ENCODE assay signal across 8 cellular contexts in the genomic region with DNA sequence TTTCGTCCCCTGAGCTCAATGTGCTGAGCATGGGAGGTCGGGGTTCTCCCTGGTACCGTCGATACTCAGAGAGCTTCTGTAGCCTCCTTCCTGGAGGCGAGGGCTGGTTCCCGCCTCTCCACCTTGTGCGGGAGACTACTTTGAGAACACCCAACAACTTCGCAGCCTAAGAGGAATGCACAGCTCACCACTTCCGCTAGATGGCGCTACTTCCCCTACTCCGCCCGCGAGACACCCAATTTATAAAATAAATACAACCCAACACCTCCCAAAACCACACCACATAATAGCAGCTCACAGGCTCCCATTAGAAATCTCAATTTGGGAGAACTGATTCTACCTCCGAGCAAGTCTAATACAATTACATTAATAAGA. TPM values are rescaled to one million over a fixed set of nuclear protein-coding genes. Genes with fewer than 3 reads are reported as not detected.
DNase-seq lines count a peak whose midpoint lies in the region; ATAC-seq, FAIRE-seq and TF ChIP-seq lines count a peak whose summit lies in the region.

No MANE protein-coding gene starts in this region.

- ATAC-seq in HG03095 (IDR thresholded peaks at IDR 0.05; ENCODE audit: unreplicated experiment) (peak; percentile 53), GM21786 (IDR thresholded peaks at IDR 0.05; ENCODE audit: unreplicated experiment) (no peak)

- FAIRE-seq in GM12891 (lab: Jason Lieb, UNC), result peak; percentile 95

- TF ChIP-seq POLR2A in GM12891 (IDR thresholded peaks at IDR 0.05; ENCODE audit: low read depth, low read length), result no peak

- DNase-seq in GM12891 (ENCODE audit: insufficient read length, low spot score) (peak; percentile 52), NCI-H526 (lab: John Stamatoyannopoulos, UW) (peak; percentile 58 to 84), epidermal melanocyte (ENCODE audit: insufficient read length, low spot score) (peak; percentile 64), midbrain (lab: John Stamatoyannopoulos, UW) (peak; percentile 84)
- DNase-seq in activated CD8-positive, alpha-beta memory T cell treated with anti-CD3 and anti-CD28 coated beads for 48 hours (ENCODE audit: low read depth in 2 of 3, low spot score in 2 of 3), result peak; percentile 23 to 46 (median 43)
- DNase-seq in stimulated activated CD8-positive, alpha-beta memory T cell treated with anti-CD3 and anti-CD28 coated beads, Interleukin-2, amount 100 ng/mL, for 48 hours (ENCODE audit: low read depth in 2 of 2), result peak; percentile 34 to 57

TF ChIP-seq in GM12891, 5 proteins besides CTCF, POLR2A, EP300 and RAD21:
- TF ChIP-seq TAF1 (IDR thresholded peaks at IDR 0.05; ENCODE audit: low read depth, low read length), result no peak
- no peak for TF ChIP-seq POU2F2 (IDR thresholded peaks at IDR 0.05; ENCODE audit: low read depth, low read length)

RNA-seq across cellular contexts. Expression of gene RGMA, which starts 1.2 kb away (rescaled TPM):
- polyA plus RNA-seq in GM12891 (2012; ENCODE audit: low read depth, missing spikeins), result not detected
